Comparison of ENCODE assay signal across 13 cellular contexts in genomic region chr10:77504870-77505257, GRCh38.
DNase-seq lines count a peak whose midpoint lies in the region; ATAC-seq and TF ChIP-seq lines count a peak whose summit lies in the region.
"Had no signal": no experiment of that assay in that cellular context is flagged by ENCODE, and none has a peak within 500 bp of the region (broad histone marks: within the 10 kb centered on the region; RNA-seq: fewer than 3 reads in every experiment).

No MANE protein-coding gene starts in this region.

- H3K9me3 Mint-ChIP-seq in activated CD8-positive, alpha-beta T cell treated with anti-CD3 and anti-CD28 coated beads for 36 hours = no peaks in the 10 kb centered on the region
- H3K9me3 Mint-ChIP-seq in activated CD8-positive, alpha-beta T cell treated with anti-CD3 and anti-CD28 coated beads, Interleukin-2, amount 10 ng/mL, durations not matched to agents 7 days and 5 days (ENCODE audit: insufficient read depth) = no peaks in the 10 kb centered on the region
- no peaks in the 10 kb centered on the region for H3K9me3 Mint-ChIP-seq in stimulated activated effector memory CD8-positive, alpha-beta T cell treated with anti-CD3 and anti-CD28 coated beads, Interleukin-12 subunit alpha, Interleukin-12 subunit beta, amount 100 ng/mL, for 72 hours

- H3K4me2 ChIP-seq in OCI-LY7 (ENCODE audit: low read length) = no peak overlapping the region

- POLR2A ChIA-PET in activated CD8-positive, alpha-beta T cell treated with anti-CD3 and anti-CD28 coated beads for 36 hours (lab: Charles Lee) = no interaction called here
- POLR2A ChIA-PET in activated CD8-positive, alpha-beta T cell treated with anti-CD3 and anti-CD28 coated beads, Interleukin-2, amount 10 ng/mL, durations not matched to agents 7 days and 5 days (lab: Charles Lee) = no interaction called here
- POLR2A ChIA-PET in RWPE1 (lab: Yijun Ruan, JAX; ENCODE audit: low non-redundant PET) (no interaction called here), OCI-LY7 (lab: Charles Lee) (interaction anchor here (0.5 to 1.8 kb wide), 2 partner anchors 10 to 58 kb away, joined by 3 to 6 read pairs; no protein-coding TSS in a partner anchor)

- H3K27ac Mint-ChIP-seq in activated CD8-positive, alpha-beta T cell treated with anti-CD3 and anti-CD28 coated beads for 36 hours = no peak overlapping the region
- no peak overlapping the region for H3K27ac Mint-ChIP-seq in activated CD8-positive, alpha-beta T cell treated with anti-CD3 and anti-CD28 coated beads, Interleukin-2, amount 10 ng/mL, durations not matched to agents 7 days and 5 days
- peak overlapping the region; percentile 77 for H3K27ac Mint-ChIP-seq in stimulated activated effector memory CD8-positive, alpha-beta T cell treated with anti-CD3 and anti-CD28 coated beads, Interleukin-12 subunit alpha, Interleukin-12 subunit beta, amount 100 ng/mL, for 72 hours
- H3K27ac Mint-ChIP-seq: B cell had no signal

- no peak overlapping the region for H2AFZ ChIP-seq in OCI-LY7 (ENCODE audit: low read length)

- BruUV-seq in OCI-LY7 (replicated peaks; lab: Mats Ljungman, UMichigan) = no TSS peak

- peak; percentile 60 for DNase-seq in activated CD8-positive, alpha-beta T cell treated with anti-CD3 and anti-CD28 coated beads for 36 hours
- no peak for DNase-seq in activated CD8-positive, alpha-beta T cell treated with anti-CD3 and anti-CD28 coated beads, Interleukin-2, amount 10 ng/mL, durations not matched to agents 7 days and 5 days
- DNase-seq in RWPE1 (ENCODE audit: low spot score) = peak; percentile 92
- peak; percentile 87 to 95 for DNase-seq in foreskin keratinocyte
- no peak for DNase-seq in stimulated activated effector memory CD8-positive, alpha-beta T cell treated with anti-CD3 and anti-CD28 coated beads, Interleukin-12 subunit alpha, Interleukin-12 subunit beta, amount 100 ng/mL, for 72 hours (ENCODE audit: low spot score in 2 of 2)
- DNase-seq in OCI-LY7 (ENCODE audit: low spot score) = no peak
- DNase-seq in retina = no peak
- DNase-seq in activated CD8-positive, alpha-beta memory T cell treated with anti-CD3 and anti-CD28 coated beads for 24 hours = no peak
- DNase-seq: activated CD8-positive, alpha-beta memory T cell treated with anti-CD3 and anti-CD28 coated beads, Interleukin-2, amount 50 U/mL, for 48 hours; dorsolateral prefrontal cortex; lower lobe of right lung; transverse colon had no signal

- no peak for TF ChIP-seq CTCF in activated CD8-positive, alpha-beta T cell treated with anti-CD3 and anti-CD28 coated beads for 36 hours (IDR thresholded peaks at IDR 0.05)
- TF ChIP-seq CTCF in RWPE1 (conservative IDR thresholded peaks at IDR 0.05; ENCODE audit: low read depth) (no peak; the same call in 1 of the 2 replicates), foreskin keratinocyte (conservative IDR thresholded peaks at IDR 0.05) (peak; percentile 70), OCI-LY7 (conservative IDR thresholded peaks at IDR 0.05; ENCODE audit: low read length) (no peak)

- H3K9me3 ChIP-seq in OCI-LY7 (ENCODE audit: low read length) = no peaks in the 10 kb centered on the region
- H3K9me3 ChIP-seq: lower lobe of right lung, transverse colon had no signal

- H3K4me1 Mint-ChIP-seq in activated CD8-positive, alpha-beta T cell treated with anti-CD3 and anti-CD28 coated beads for 36 hours (ENCODE audit: low read depth) = peaks cover 21% of the 10 kb centered on the region
- H3K4me1 Mint-ChIP-seq in activated CD8-positive, alpha-beta T cell treated with anti-CD3 and anti-CD28 coated beads, Interleukin-2, amount 10 ng/mL, durations not matched to agents 7 days and 5 days (ENCODE audit: low read depth) = no peaks in the 10 kb centered on the region
- peaks cover 40% of the 10 kb centered on the region for H3K4me1 Mint-ChIP-seq in stimulated activated effector memory CD8-positive, alpha-beta T cell treated with anti-CD3 and anti-CD28 coated beads, Interleukin-12 subunit alpha, Interleukin-12 subunit beta, amount 100 ng/mL, for 72 hours
- H3K4me1 Mint-ChIP-seq: B cell had no signal

- H3K36me3 Mint-ChIP-seq in activated CD8-positive, alpha-beta T cell treated with anti-CD3 and anti-CD28 coated beads for 36 hours (ENCODE audit: low read depth) = no peaks in the 10 kb centered on the region
- H3K36me3 Mint-ChIP-seq in activated CD8-positive, alpha-beta T cell treated with anti-CD3 and anti-CD28 coated beads, Interleukin-2, amount 10 ng/mL, durations not matched to agents 7 days and 5 days (ENCODE audit: low read depth) = no peaks in the 10 kb centered on the region
- H3K36me3 Mint-ChIP-seq in stimulated activated effector memory CD8-positive, alpha-beta T cell treated with anti-CD3 and anti-CD28 coated beads, Interleukin-12 subunit alpha, Interleukin-12 subunit beta, amount 100 ng/mL, for 72 hours = no peaks in the 10 kb centered on the region

- H3K27ac ChIP-seq in RWPE1 = peak overlapping the region; percentile 83
- H3K27ac ChIP-seq in foreskin keratinocyte = peak overlapping the region; percentile 80
- H3K27ac ChIP-seq in OCI-LY7 (ENCODE audit: low read depth, low read length, poor library complexity, severe bottlenecking) = no peak overlapping the region
- H3K27ac ChIP-seq: lower lobe of right lung, transverse colon had no signal

- no peak overlapping the region for H3K4me3 ChIP-seq in OCI-LY7 (ENCODE audit: low read depth, low read length, poor library complexity, severe bottlenecking)
- H3K4me3 ChIP-seq: dorsolateral prefrontal cortex, lower lobe of right lung, transverse colon had no signal

- no peaks in the 10 kb centered on the region for H3K9me2 ChIP-seq in OCI-LY7 (ENCODE audit: insufficient read depth, low read length)

- H3K4me1 ChIP-seq in foreskin keratinocyte (peaks cover 30% of the 10 kb centered on the region), OCI-LY7 (ENCODE audit: insufficient read depth, low read length, poor library complexity, severe bottlenecking) (no peaks in the 10 kb centered on the region)

- H3K27me3 ChIP-seq in foreskin keratinocyte = no peaks in the 10 kb centered on the region
- H3K27me3 ChIP-seq: dorsolateral prefrontal cortex, transverse colon had no signal

- peaks cover 28% of the 10 kb centered on the region for H3K27me3 Mint-ChIP-seq in activated CD8-positive, alpha-beta T cell treated with anti-CD3 and anti-CD28 coated beads for 36 hours
- peaks cover 20% of the 10 kb centered on the region for H3K27me3 Mint-ChIP-seq in activated CD8-positive, alpha-beta T cell treated with anti-CD3 and anti-CD28 coated beads, Interleukin-2, amount 10 ng/mL, durations not matched to agents 7 days and 5 days (ENCODE audit: low read depth)

- H3K36me3 ChIP-seq in OCI-LY7 (ENCODE audit: insufficient read depth, low read length) = no peaks in the 10 kb centered on the region
- H3K36me3 ChIP-seq: lower lobe of right lung, transverse colon had no signal

- ATAC-seq in activated CD8-positive, alpha-beta T cell treated with anti-CD3 and anti-CD28 coated beads for 36 hours = peak; percentile 35
- no peak for ATAC-seq in activated CD8-positive, alpha-beta T cell treated with anti-CD3 and anti-CD28 coated beads, Interleukin-2, amount 10 ng/mL, durations not matched to agents 7 days and 5 days
- peak; percentile 79 for ATAC-seq in foreskin keratinocyte
- ATAC-seq in stimulated activated effector memory CD8-positive, alpha-beta T cell treated with anti-CD3 and anti-CD28 coated beads, Interleukin-12 subunit alpha, Interleukin-12 subunit beta, amount 100 ng/mL, for 72 hours = peak; percentile 38

- intact Hi-C loops in activated CD8-positive, alpha-beta T cell treated with anti-CD3 and anti-CD28 coated beads for 36 hours (cut with micrococcal nuclease) = no loop called here
- intact Hi-C loops in OCI-LY7 (cut with micrococcal nuclease; ENCODE audit: unreplicated experiment) = no loop called here

- H4K20me1 ChIP-seq in OCI-LY7 (ENCODE audit: insufficient read depth, low read length) = no peaks in the 10 kb centered on the region

- CTCF ChIA-PET in activated CD8-positive, alpha-beta T cell treated with anti-CD3 and anti-CD28 coated beads for 36 hours (lab: Charles Lee) = interaction anchor here (1.0 kb wide), 1 partner anchor 339 kb away, joined by 3 read pairs; no protein-coding TSS in a partner anchor
- CTCF ChIA-PET in activated CD8-positive, alpha-beta T cell treated with anti-CD3 and anti-CD28 coated beads, Interleukin-2, amount 10 ng/mL, durations not matched to agents 7 days and 5 days (lab: Charles Lee) = no interaction called here
- CTCF ChIA-PET in RWPE1 (lab: Yijun Ruan, JAX) = interaction anchor here (0.5 to 2.1 kb wide), 6 partner anchors 8 to 599 kb away, joined by 3 to 5 read pairs (median 4); no protein-coding TSS in a partner anchor
- CTCF ChIA-PET in OCI-LY7 (lab: Charles Lee; ENCODE audit: unreplicated experiment) = no interaction called here

- H3K4me3 Mint-ChIP-seq in activated CD8-positive, alpha-beta T cell treated with anti-CD3 and anti-CD28 coated beads for 36 hours = no peak overlapping the region
- no peak overlapping the region for H3K4me3 Mint-ChIP-seq in activated CD8-positive, alpha-beta T cell treated with anti-CD3 and anti-CD28 coated beads, Interleukin-2, amount 10 ng/mL, durations not matched to agents 7 days and 5 days
- peak overlapping the region; percentile 11 for H3K4me3 Mint-ChIP-seq in stimulated activated effector memory CD8-positive, alpha-beta T cell treated with anti-CD3 and anti-CD28 coated beads, Interleukin-12 subunit alpha, Interleukin-12 subunit beta, amount 100 ng/mL, for 72 hours
- H3K4me3 Mint-ChIP-seq: B cell had no signal

- no peaks in the 10 kb centered on the region for H3K79me2 ChIP-seq in OCI-LY7 (ENCODE audit: insufficient read depth, low read depth, low read length)

Comparison
In these comparisons a context has a peak if more than half of its experiments do, and no peak if none do; other contexts are left out.
1. DNase-seq: peak in activated CD8-positive, alpha-beta T cell treated with anti-CD3 and anti-CD28 coated beads for 36 hours (single experiment), RWPE1 (single experiment) and foreskin keratinocyte (2 of 2); none in activated CD8-positive, alpha-beta T cell treated with anti-CD3 and anti-CD28 coated beads, Interleukin-2, amount 10 ng/mL, durations not matched to agents 7 days and 5 days (single experiment), stimulated activated effector memory CD8-positive, alpha-beta T cell treated with anti-CD3 and anti-CD28 coated beads, Interleukin-12 subunit alpha, Interleukin-12 subunit beta, amount 100 ng/mL, for 72 hours (0 of 2), OCI-LY7 (single experiment), retina (single experiment) and activated CD8-positive, alpha-beta memory T cell treated with anti-CD3 and anti-CD28 coated beads for 24 hours (single experiment).
2. CTCF ChIA-PET loops: an anchor here in activated CD8-positive, alpha-beta T cell treated with anti-CD3 and anti-CD28 coated beads for 36 hours (1.0 kb wide) and RWPE1 (0.5 to 2.1 kb wide); none called in activated CD8-positive, alpha-beta T cell treated with anti-CD3 and anti-CD28 coated beads, Interleukin-2, amount 10 ng/mL, durations not matched to agents 7 days and 5 days and OCI-LY7.